In genomic region chr17:82668631-82669099, GRCh38 we compare ENCODE assay signal across 8 cellular contexts. TPM values are rescaled to one million over a fixed set of nuclear protein-coding genes. Genes with fewer than 3 reads are reported as not detected.
DNase-seq lines count a peak whose midpoint lies in the region; ATAC-seq and TF ChIP-seq lines count a peak whose summit lies in the region.

No MANE protein-coding gene starts in this region.

- no peak overlapping the region for H3K27ac Mint-ChIP-seq in endothelial cell (ENCODE audit: unreplicated experiment)

- no peak for TF ChIP-seq CTCF in endothelial cell (IDR thresholded peaks at IDR 0.05; ENCODE audit: unreplicated experiment)

- H3K36me3 Mint-ChIP-seq in endothelial cell (ENCODE audit: low read depth, unreplicated experiment) = peaks cover 4% of the 10 kb centered on the region

- H3K27ac ChIP-seq in substantia nigra (ENCODE audit: low read depth, low read length, poor library complexity, severe bottlenecking) = peak overlapping the region; percentile 81

- H3K4me1 Mint-ChIP-seq in endothelial cell (ENCODE audit: unreplicated experiment) = no peaks in the 10 kb centered on the region

- H3K4me3 Mint-ChIP-seq in endothelial cell (ENCODE audit: unreplicated experiment) = no peak overlapping the region

- DNase-seq in COLO668 (lab: John Stamatoyannopoulos, UW; ENCODE audit: unreplicated experiment) (peak; percentile 67), HUDEP-2 (lab: John Stamatoyannopoulos, UW; ENCODE audit: unreplicated experiment in 76 of 76) (peak in 64 of 76 experiments; percentile 8 to 82 (median 48)), endothelial cell (ENCODE audit: low spot score) (peak; percentile 67), midbrain (lab: John Stamatoyannopoulos, UW) (peak; percentile 84), substantia nigra (lab: John Stamatoyannopoulos, UW) (peak in 45 of 49 donors; percentile 26 to 86 (median 66)), NCI-H1092 (lab: John Stamatoyannopoulos, UW) (no peak)
- DNase-seq in activated CD4-positive, alpha-beta T cell treated with anti-CD3 and anti-CD28 coated beads for 1 hour = peak; percentile 24

- H3K9me3 Mint-ChIP-seq in endothelial cell (ENCODE audit: unreplicated experiment) = no peaks in the 10 kb centered on the region

- no peak for ATAC-seq in HG02763 (IDR thresholded peaks at IDR 0.05; ENCODE audit: unreplicated experiment)

- H3K27me3 Mint-ChIP-seq in endothelial cell (ENCODE audit: unreplicated experiment) = peaks cover 10% of the 10 kb centered on the region

RNA-seq across cellular contexts. Expression of gene WDR45B, which starts 20.4 kb away (rescaled TPM):
- total RNA-seq in endothelial cell (ENCODE audit: unreplicated experiment) = 74.1 TPM

RNA-seq across cellular contexts. Expression of gene RAB40B, which starts 29.8 kb away (rescaled TPM):
- 6.7 TPM for total RNA-seq in endothelial cell (ENCODE audit: unreplicated experiment)

RNA-seq across cellular contexts. Expression of gene FN3KRP, which starts 47.8 kb away (rescaled TPM):
- 27.9 TPM for total RNA-seq in endothelial cell (ENCODE audit: unreplicated experiment)
